ENCODE assay signal across 9 cellular contexts in genomic region chr16:57590654-57591085, GRCh38. TPM values are rescaled to one million over a fixed set of nuclear protein-coding genes. Genes with fewer than 3 reads are reported as not detected.
DNase-seq lines count a peak whose midpoint lies in the region; ATAC-seq and TF ChIP-seq lines count a peak whose summit lies in the region.
"Had no signal": no experiment of that assay in that cellular context is flagged by ENCODE, and none has a peak within 500 bp of the region (broad histone marks: within the 10 kb centered on the region; RNA-seq: fewer than 3 reads in every experiment).

No MANE protein-coding gene starts in this region.

- BruUV-seq in HCT116 (replicated peaks; lab: Mats Ljungman, UMichigan): no TSS peak

- 16 to 37% methylated on average over 4 of the region's 8 CpGs for WGBS in gastroesophageal sphincter (ENCODE audit: low coverage in 1 of 2), 2 donors

- TF ChIP-seq EP300 in gastroesophageal sphincter (IDR thresholded peaks at IDR 0.05): no peak

- H3K4me1 ChIP-seq in HCT116 (ENCODE audit: control insufficient read depth in 1 of 2, insufficient read depth in 2 of 2, low read length in 2 of 2) (peaks cover 11 to 21% of the 10 kb centered on the region in 2 experiments), gastroesophageal sphincter (peaks cover 0 to 7% (median 5%) of the 10 kb centered on the region in 3 donors)

- no peak for TF ChIP-seq RAD21 in HCT116 (IDR thresholded peaks at IDR 0.05; ENCODE audit: low read depth)

- H3K4me2 ChIP-seq in HCT116 (ENCODE audit: low read length): peak overlapping the region; percentile 88

- TF ChIP-seq POLR2A in HCT116 (IDR thresholded peaks at IDR 0.05; ENCODE audit: borderline replicate concordance, extremely low read depth, insufficient read depth, insufficient read length) (no peak), gastroesophageal sphincter (IDR thresholded peaks at IDR 0.05) (no peak)

- no peaks in the 10 kb centered on the region for H3K27me3 ChIP-seq in HCT116 (ENCODE audit: insufficient read depth, low read length)
- H3K27me3 ChIP-seq in gastroesophageal sphincter: peaks cover 52% of the 10 kb centered on the region

- RAD21 ChIA-PET in HCT116 (lab: Charles Lee; ENCODE audit: low non-redundant PET in 1 of 2, low total read pairs in 2 of 2, uncharacterized antibody in 2 of 2, unreplicated experiment in 2 of 2): interaction anchor here (0.5 to 1.2 kb wide), 9 partner anchors 11 to 146 kb away, joined by 3 to 6 read pairs (median 4); no protein-coding TSS in a partner anchor

- no peaks in the 10 kb centered on the region for H3K79me2 ChIP-seq in HCT116 (ENCODE audit: insufficient read depth, low read length)

- no peaks in the 10 kb centered on the region for H3K27me3 Mint-ChIP-seq in activated CD8-positive, alpha-beta T cell treated with anti-CD3 and anti-CD28 coated beads, Interleukin-2, amount 10 ng/mL, durations not matched to agents 7 days and 5 days (ENCODE audit: low read depth)

- DNase-seq in AG09309 (ENCODE audit: low read depth): peak; percentile 8
- peak; percentile 28 for DNase-seq in HCT116 (ENCODE audit: low read depth, low spot score)
- DNase-seq in activated CD8-positive, alpha-beta T cell treated with anti-CD3 and anti-CD28 coated beads, Interleukin-2, amount 10 ng/mL, durations not matched to agents 7 days and 5 days: no peak
- DNase-seq in left lobe of liver (ENCODE audit: low spot score): peak; percentile 37
- no peak for DNase-seq in GM19240 (ENCODE audit: insufficient read length, low spot score)

- H3K9me3 ChIP-seq in HCT116 (ENCODE audit: control insufficient read depth in 1 of 2, insufficient read depth in 1 of 2, low read depth in 1 of 2, low read length in 2 of 2): no peaks in the 10 kb centered on the region
- H3K9me3 ChIP-seq in gastroesophageal sphincter: peaks cover 0 to 6% (median 0%) of the 10 kb centered on the region in 3 donors

- H2AFZ ChIP-seq in HCT116 (ENCODE audit: low read depth, low read length, poor library complexity, severe bottlenecking): peak overlapping the region; percentile 55

- H3K9me2 ChIP-seq in HCT116 (ENCODE audit: insufficient read depth): no peaks in the 10 kb centered on the region

- H3K4me3 ChIP-seq in AG09309 (ENCODE audit: control insufficient read depth, low read depth, low read length) (no peak overlapping the region), HCT116 (replicated peaks in 1 of 2; ENCODE audit: low read depth in 1 of 2, low read length in 2 of 2) (peak overlapping the region; percentile 30 to 54), gastroesophageal sphincter (no peak overlapping the region)

- ATAC-seq in HCT116: peak; percentile 68
- peak; percentile 0 for ATAC-seq in activated CD8-positive, alpha-beta T cell treated with anti-CD3 and anti-CD28 coated beads, Interleukin-2, amount 10 ng/mL, durations not matched to agents 7 days and 5 days
- ATAC-seq in left lobe of liver: no peak
- ATAC-seq in HG02938 (IDR thresholded peaks at IDR 0.05; ENCODE audit: unreplicated experiment): no peak
- no peak for ATAC-seq in gastroesophageal sphincter
- ATAC-seq in GM19452 (IDR thresholded peaks at IDR 0.05; ENCODE audit: unreplicated experiment): no peak

- POLR2A ChIA-PET in HCT116 (lab: Charles Lee): interaction anchor here (1.1 to 2.0 kb wide), 4 partner anchors 9 to 145 kb away, joined by 3 to 6 read pairs (median 5); partner anchors contain the start of gene KATNB1
- POLR2A ChIA-PET in activated CD8-positive, alpha-beta T cell treated with anti-CD3 and anti-CD28 coated beads, Interleukin-2, amount 10 ng/mL, durations not matched to agents 7 days and 5 days (lab: Charles Lee): interaction anchor here (0.7 to 5.0 kb wide), 10 partner anchors 9 to 410 kb away, joined by 3 to 34 read pairs (median 7); partner anchors contain the start of genes KATNB1 and USB1

- H3K36me3 Mint-ChIP-seq in activated CD8-positive, alpha-beta T cell treated with anti-CD3 and anti-CD28 coated beads, Interleukin-2, amount 10 ng/mL, durations not matched to agents 7 days and 5 days (ENCODE audit: low read depth): peaks cover 39% of the 10 kb centered on the region

- CTCF ChIA-PET in HCT116 (lab: Charles Lee): interaction anchor here (0.6 to 2.8 kb wide), 24 partner anchors 8 to 409 kb away, joined by 3 to 31 read pairs (median 4); partner anchors contain the start of gene KATNB1
- CTCF ChIA-PET in activated CD8-positive, alpha-beta T cell treated with anti-CD3 and anti-CD28 coated beads, Interleukin-2, amount 10 ng/mL, durations not matched to agents 7 days and 5 days (lab: Charles Lee): interaction anchor here (0.6 to 7.7 kb wide), 32 partner anchors 11 to 408 kb away, joined by 3 to 179 read pairs (median 4); partner anchors contain the start of genes ADGRG1, CIAPIN1, COQ9 and KATNB1

- H3K27ac ChIP-seq in HCT116 (ENCODE audit: low read depth, low read length) (peak overlapping the region; percentile 42; the same call in 1 of the 2 replicates), gastroesophageal sphincter (no peak overlapping the region)
- H3K27ac ChIP-seq: VCaP had no signal

- H3K36me3 ChIP-seq in HCT116 (ENCODE audit: control insufficient read depth in 1 of 2, insufficient read depth in 2 of 2, low read length in 2 of 2): no peaks in the 10 kb centered on the region
- H3K36me3 ChIP-seq in gastroesophageal sphincter: no peaks in the 10 kb centered on the region

- peak overlapping the region; percentile 68 for H3K4me3 Mint-ChIP-seq in activated CD8-positive, alpha-beta T cell treated with anti-CD3 and anti-CD28 coated beads, Interleukin-2, amount 10 ng/mL, durations not matched to agents 7 days and 5 days

- H3K9me3 Mint-ChIP-seq in activated CD8-positive, alpha-beta T cell treated with anti-CD3 and anti-CD28 coated beads, Interleukin-2, amount 10 ng/mL, durations not matched to agents 7 days and 5 days (ENCODE audit: insufficient read depth): peaks cover 17% of the 10 kb centered on the region

- peak overlapping the region; percentile 92 for H3K27ac Mint-ChIP-seq in activated CD8-positive, alpha-beta T cell treated with anti-CD3 and anti-CD28 coated beads, Interleukin-2, amount 10 ng/mL, durations not matched to agents 7 days and 5 days

- H4K20me1 ChIP-seq in HCT116 (ENCODE audit: insufficient read depth): no peaks in the 10 kb centered on the region

- no peak for TF ChIP-seq CTCF in AG09309 (IDR thresholded peaks at IDR 0.05; ENCODE audit: control insufficient read depth, insufficient read depth, low read depth, low read length, missing control alignments)
- no peak for TF ChIP-seq CTCF in HCT116 (IDR thresholded peaks at IDR 0.05 in 2 of 3, conservative IDR thresholded peaks at IDR 0.05 in 1 of 3; ENCODE audit: borderline replicate concordance in 1 of 3, insufficient read depth in 1 of 3, low read depth in 2 of 3, low read length in 2 of 3)
- TF ChIP-seq CTCF in gastroesophageal sphincter (IDR thresholded peaks at IDR 0.05): no peak

- peaks cover 79% of the 10 kb centered on the region for H3K4me1 Mint-ChIP-seq in activated CD8-positive, alpha-beta T cell treated with anti-CD3 and anti-CD28 coated beads, Interleukin-2, amount 10 ng/mL, durations not matched to agents 7 days and 5 days (ENCODE audit: low read depth)

- intact Hi-C loops in HCT116 (cut with micrococcal nuclease): loop anchor here (1.0 to 5.0 kb wide), 4 partner anchors 59 to 1167 kb away; partner anchors contain the start of gene KATNB1

- H3K9ac ChIP-seq in HCT116 (ENCODE audit: low read length): peak overlapping the region; percentile 52

TF ChIP-seq in HCT116, 20 proteins besides CTCF, POLR2A, EP300 and RAD21 (continues in another document):
- TF ChIP-seq EZH2 (IDR thresholded peaks at IDR 0.05) (no peak), TCF7L2 (IDR thresholded peaks at IDR 0.05; ENCODE audit: borderline replicate concordance, extremely low read depth, insufficient read depth, insufficient read length) (no peak), ZBTB33 (IDR thresholded peaks at IDR 0.05; ENCODE audit: extremely low read depth, insufficient replicate concordance, low read length) (no peak), ZNF274 (IDR thresholded peaks at IDR 0.05; ENCODE audit: low read depth, low read length) (no peak), JUND (IDR thresholded peaks at IDR 0.05) (no peak; the same call in 1 of the 2 replicates), ZFX (IDR thresholded peaks at IDR 0.05) (no peak), CBX3 (IDR thresholded peaks at IDR 0.05; ENCODE audit: low read depth) (no peak)

RNA-seq across cellular contexts. Expression of gene ADGRG1, which starts 37.8 kb away (rescaled TPM):
- 36.4 TPM for total RNA-seq in HCT116 (2021; ENCODE audit: unreplicated experiment)
- polyA plus RNA-seq in HCT116 (2012): 62.7 and 64.5 TPM in 2 replicates
- total RNA-seq in activated CD8-positive, alpha-beta T cell treated with anti-CD3 and anti-CD28 coated beads, Interleukin-2, amount 10 ng/mL, durations not matched to agents 7 days and 5 days: 1 to 10 TPM; 3.3 to 3.7 TPM
- total RNA-seq in left lobe of liver: 5.1 TPM
- 10 to 100 TPM in 2 of 4 donors, 1 to 10 TPM in 2; 7.0 to 20.1 (median 12.6) TPM for total RNA-seq in gastroesophageal sphincter

RNA-seq across cellular contexts. Expression of gene ADGRG5, which starts 48.2 kb away (rescaled TPM):
- total RNA-seq in HCT116 (2021; ENCODE audit: unreplicated experiment): 3.7 TPM
- polyA plus RNA-seq in HCT116 (2012): 2.6 and 3.4 TPM in 2 replicates
- total RNA-seq in activated CD8-positive, alpha-beta T cell treated with anti-CD3 and anti-CD28 coated beads, Interleukin-2, amount 10 ng/mL, durations not matched to agents 7 days and 5 days: 10 to 100 TPM; 16.0 to 18.1 TPM
- total RNA-seq in left lobe of liver: 0.10 TPM
- under 1 TPM in 1 of 4 donors, not detected in 3; 0.40 TPM for total RNA-seq in gastroesophageal sphincter

RNA-seq across cellular contexts. Expression of gene CCDC102A, which starts 54.3 kb away (rescaled TPM):
- total RNA-seq in HCT116 (2021; ENCODE audit: unreplicated experiment) (4.5 TPM), left lobe of liver (0.83 TPM), gastroesophageal sphincter (10 to 100 TPM; 24.4 to 56.6 (median 35.7) TPM)
- polyA plus RNA-seq in HCT116 (2012): 4.0 and 5.5 TPM in 2 replicates
- 10 to 100 TPM; 16.3 to 18.2 TPM for total RNA-seq in activated CD8-positive, alpha-beta T cell treated with anti-CD3 and anti-CD28 coated beads, Interleukin-2, amount 10 ng/mL, durations not matched to agents 7 days and 5 days

Comparison
In these comparisons a context has a peak if more than half of its experiments do, and no peak if none do; other contexts are left out.
1. DNase-seq: peak in AG09309 (single experiment), HCT116 (single experiment) and left lobe of liver (single experiment); none in activated CD8-positive, alpha-beta T cell treated with anti-CD3 and anti-CD28 coated beads, Interleukin-2, amount 10 ng/mL, durations not matched to agents 7 days and 5 days (single experiment) and GM19240 (single experiment).
2. H3K4me3 ChIP-seq: peak in HCT116 (2 of 2); none in AG09309 (single experiment) and gastroesophageal sphincter (0 of 2).
3. ATAC-seq: peak in HCT116 (single experiment) and activated CD8-positive, alpha-beta T cell treated with anti-CD3 and anti-CD28 coated beads, Interleukin-2, amount 10 ng/mL, durations not matched to agents 7 days and 5 days (single experiment); none in left lobe of liver (single experiment), HG02938 (single experiment), gastroesophageal sphincter (single experiment) and GM19452 (single experiment).